9 cellular contexts compared by ENCODE assay signal in genomic region chr19:42282810-42283247, GRCh38. TPM values are rescaled to one million over a fixed set of nuclear protein-coding genes. Genes with fewer than 3 reads are reported as not detected.
DNase-seq lines count a peak whose midpoint lies in the region; ATAC-seq and TF ChIP-seq lines count a peak whose summit lies in the region.
"Had no signal": no experiment of that assay in that cellular context is flagged by ENCODE, and none has a peak within 500 bp of the region (broad histone marks: within the 10 kb centered on the region; RNA-seq: fewer than 3 reads in every experiment).

No MANE protein-coding gene starts in this region.

- TF ChIP-seq POLR2A in transverse colon (IDR thresholded peaks at IDR 0.05): no peak

- no peaks in the 10 kb centered on the region for H3K27me3 Mint-ChIP-seq in activated naive CD8-positive, alpha-beta T cell
- H3K27me3 Mint-ChIP-seq in activated naive CD8-positive, alpha-beta T cell treated with anti-CD3 and anti-CD28 coated beads, Interleukin-2, amount 50 U/mL, for 24 hours: no peaks in the 10 kb centered on the region

- peak overlapping the region; percentile 83 for H3K4me2 ChIP-seq in mesenchymal stem cell (ENCODE audit: low read length, poor library complexity, severe bottlenecking)

- 44% methylated on average over 5 of the region's 5 CpGs for WGBS in mesenchymal stem cell
- WGBS in transverse colon (ENCODE audit: low coverage in 1 of 2), 2 donors: 11 to 46% methylated on average over 3 to 5 of the region's 5 CpGs

- peak overlapping the region; percentile 96 for H4K91ac ChIP-seq in mesenchymal stem cell (ENCODE audit: low read length)

- TF ChIP-seq CTCF in transverse colon (IDR thresholded peaks at IDR 0.05): no peak

- H3K14ac ChIP-seq in mesenchymal stem cell (ENCODE audit: low read length in 2 of 2): peak overlapping the region in 1 of 2 experiments; percentile 99

- H3K4ac ChIP-seq in mesenchymal stem cell (ENCODE audit: low read depth in 1 of 2, low read length in 2 of 2): peak overlapping the region; percentile 37 to 99

- no peak overlapping the region for H2AFZ ChIP-seq in mesenchymal stem cell (ENCODE audit: low read depth, low read length)

- H2BK15ac ChIP-seq in mesenchymal stem cell (ENCODE audit: low read depth, poor library complexity, severe bottlenecking): no peak overlapping the region

- no peaks in the 10 kb centered on the region for H3K36me3 Mint-ChIP-seq in activated naive CD8-positive, alpha-beta T cell
- H3K36me3 Mint-ChIP-seq in activated naive CD8-positive, alpha-beta T cell treated with anti-CD3 and anti-CD28 coated beads, Interleukin-2, amount 50 U/mL, for 24 hours (ENCODE audit: low read depth): peaks cover 6% of the 10 kb centered on the region

- intact Hi-C loops in transverse colon (cut with DNase I; ENCODE audit: low total_unique reads): no loop called here

- no peak overlapping the region for H2BK120ac ChIP-seq in mesenchymal stem cell (ENCODE audit: low read depth, low read length)

- H3K9me3 Mint-ChIP-seq in activated naive CD8-positive, alpha-beta T cell (ENCODE audit: low read depth): no peaks in the 10 kb centered on the region
- H3K9me3 Mint-ChIP-seq in activated naive CD8-positive, alpha-beta T cell treated with anti-CD3 and anti-CD28 coated beads, Interleukin-2, amount 50 U/mL, for 24 hours: no peaks in the 10 kb centered on the region
- H3K9me3 Mint-ChIP-seq: immature natural killer cell had no signal

- no peak for ATAC-seq in activated naive CD8-positive, alpha-beta T cell treated with anti-CD3 and anti-CD28 coated beads, Interleukin-2, amount 50 U/mL, for 24 hours
- no peak for ATAC-seq in GM18867 (IDR thresholded peaks at IDR 0.05; ENCODE audit: unreplicated experiment)
- ATAC-seq in HG02970 (IDR thresholded peaks at IDR 0.05; ENCODE audit: low FRiP score, unreplicated experiment): no peak
- no peak for ATAC-seq in GM21390 (IDR thresholded peaks at IDR 0.05; ENCODE audit: unreplicated experiment)

- no peak overlapping the region for H2AK5ac ChIP-seq in mesenchymal stem cell (ENCODE audit: low read length, severe bottlenecking)

- in situ Hi-C loops in transverse colon (cut with MboI; ENCODE audit: low pct_ligation_motif_present in 1 of 4, low pct_unique_long_range_greater_than_20kb in 1 of 4, low sequenced_read_pairs in 3 of 4): no loop called here

- H3K9ac ChIP-seq in adipocyte (ENCODE audit: low read length) (peak overlapping the region; percentile 61), mesenchymal stem cell (ENCODE audit: low read length) (peak overlapping the region; percentile 79)

- peaks cover 47% of the 10 kb centered on the region for H3K4me1 Mint-ChIP-seq in activated naive CD8-positive, alpha-beta T cell (ENCODE audit: low read depth)
- peaks cover 38% of the 10 kb centered on the region for H3K4me1 Mint-ChIP-seq in activated naive CD8-positive, alpha-beta T cell treated with anti-CD3 and anti-CD28 coated beads, Interleukin-2, amount 50 U/mL, for 24 hours

- no peak overlapping the region for H3K23ac ChIP-seq in mesenchymal stem cell (ENCODE audit: low read length in 2 of 2)

- H3K27ac ChIP-seq in mesenchymal stem cell (ENCODE audit: low read length, poor library complexity, severe bottlenecking): peak overlapping the region; percentile 87
- H3K27ac ChIP-seq in transverse colon: peak overlapping the region; percentile 91 to 99 (median 92)

- peak overlapping the region; percentile 95 to 99 for H3K18ac ChIP-seq in mesenchymal stem cell (ENCODE audit: low read depth in 1 of 2, low read length in 2 of 2)

- no peak for TF ChIP-seq EP300 in transverse colon (IDR thresholded peaks at IDR 0.05; ENCODE audit: low read depth)

- H2BK12ac ChIP-seq in mesenchymal stem cell (ENCODE audit: low read length in 2 of 2): peak overlapping the region; percentile 60 to 91

- no peak for DNase-seq in activated naive CD8-positive, alpha-beta T cell treated with anti-CD3 and anti-CD28 coated beads, Interleukin-2, amount 50 U/mL, for 24 hours
- no peak for DNase-seq in adipocyte (ENCODE audit: low read depth)
- DNase-seq in mesenchymal stem cell: no peak
- DNase-seq in transverse colon: no peak

- H4K8ac ChIP-seq in mesenchymal stem cell (ENCODE audit: low read length): peak overlapping the region; percentile 59

- peaks cover 59% of the 10 kb centered on the region for H3K4me1 ChIP-seq in adipocyte (ENCODE audit: control insufficient read depth, insufficient read depth, low read length)
- H3K4me1 ChIP-seq in mesenchymal stem cell (ENCODE audit: control insufficient read depth, insufficient read depth, low read depth, low read length): peaks cover 64% of the 10 kb centered on the region
- peaks cover 55 to 78% (median 70%) of the 10 kb centered on the region in 4 donors for H3K4me1 ChIP-seq in transverse colon

- H3K27ac Mint-ChIP-seq in activated naive CD8-positive, alpha-beta T cell: no peak overlapping the region
- H3K27ac Mint-ChIP-seq in activated naive CD8-positive, alpha-beta T cell treated with anti-CD3 and anti-CD28 coated beads, Interleukin-2, amount 50 U/mL, for 24 hours: no peak overlapping the region
- H3K27ac Mint-ChIP-seq: immature natural killer cell had no signal

- H3K4me3 ChIP-seq in adipocyte (ENCODE audit: low read length): peak overlapping the region; percentile 77
- H3K4me3 ChIP-seq in mesenchymal stem cell (ENCODE audit: insufficient read depth in 1 of 2, low read depth in 1 of 2, low read length in 2 of 2): peak overlapping the region in 1 of 2 experiments; percentile 72
- peak overlapping the region in 1 of 4 donors; percentile 49 for H3K4me3 ChIP-seq in transverse colon

- H3K4me3 Mint-ChIP-seq in activated naive CD8-positive, alpha-beta T cell: peak overlapping the region; percentile 77
- H3K4me3 Mint-ChIP-seq in activated naive CD8-positive, alpha-beta T cell treated with anti-CD3 and anti-CD28 coated beads, Interleukin-2, amount 50 U/mL, for 24 hours: no peak overlapping the region

- no peak overlapping the region for H2BK5ac ChIP-seq in mesenchymal stem cell (ENCODE audit: low read depth, low read length, poor library complexity, severe bottlenecking)

- H3K36me3 ChIP-seq in adipocyte (ENCODE audit: control insufficient read depth, insufficient read depth, low read length, severe bottlenecking): peaks cover 11% of the 10 kb centered on the region
- peaks cover 12 to 31% of the 10 kb centered on the region in 2 experiments for H3K36me3 ChIP-seq in mesenchymal stem cell (ENCODE audit: control insufficient read depth in 1 of 2, insufficient read depth in 2 of 2, low read depth in 1 of 2, low read length in 2 of 2)
- no peaks in the 10 kb centered on the region for H3K36me3 ChIP-seq in transverse colon

- peaks cover 12% of the 10 kb centered on the region for H3K79me1 ChIP-seq in mesenchymal stem cell (replicated peaks; ENCODE audit: low read length, poor library complexity, severe bottlenecking)

- H3K27me3 ChIP-seq in adipocyte (replicated peaks; ENCODE audit: control insufficient read depth, insufficient read depth, low read length): no peaks in the 10 kb centered on the region
- H3K27me3 ChIP-seq in mesenchymal stem cell (ENCODE audit: control insufficient read depth in 1 of 2, insufficient read depth in 1 of 2, low read length in 2 of 2): no peaks in the 10 kb centered on the region
- H3K27me3 ChIP-seq in transverse colon: no peaks in the 10 kb centered on the region

- no peaks in the 10 kb centered on the region for H3K9me3 ChIP-seq in adipocyte (ENCODE audit: control insufficient read depth, low read length)
- H3K9me3 ChIP-seq in mesenchymal stem cell (ENCODE audit: control insufficient read depth, low read length): no peaks in the 10 kb centered on the region
- H3K9me3 ChIP-seq in transverse colon: no peaks in the 10 kb centered on the region

RNA-seq across cellular contexts. Expression of gene CIC, which starts 13.8 kb away (rescaled TPM):
- 55.2 TPM for polyA plus RNA-seq in mesenchymal stem cell (2013, experiment 1 of 2)
- polyA plus RNA-seq in mesenchymal stem cell (2013, experiment 2 of 2): 52.0 TPM
- total RNA-seq in transverse colon: 10 to 100 TPM; 35.1 to 96.5 (median 43.6) TPM

RNA-seq across cellular contexts. Expression of gene PRR19, which starts 19.1 kb away (rescaled TPM):
- polyA plus RNA-seq in mesenchymal stem cell (2013, experiment 1 of 2): 2.2 TPM
- 2.4 TPM for polyA plus RNA-seq in mesenchymal stem cell (2013, experiment 2 of 2)
- under 1 TPM in 2 of 4 donors, not detected in 2; 0.41 to 0.79 TPM for total RNA-seq in transverse colon

RNA-seq across cellular contexts. Expression of gene PAFAH1B3, which starts 19.6 kb away (rescaled TPM):
- polyA plus RNA-seq in mesenchymal stem cell (2013, experiment 1 of 2): 50.5 TPM
- polyA plus RNA-seq in mesenchymal stem cell (2013, experiment 2 of 2): 52.5 TPM
- total RNA-seq in transverse colon: 10 to 100 TPM in 3 of 4 donors, not detected in 1; 16.7 to 35.2 (median 24.4) TPM

RNA-seq across cellular contexts. Expression of gene ERF, which starts 27.9 kb away (rescaled TPM):
- 57.9 TPM for polyA plus RNA-seq in mesenchymal stem cell (2013, experiment 1 of 2)
- polyA plus RNA-seq in mesenchymal stem cell (2013, experiment 2 of 2): 59.6 TPM
- total RNA-seq in transverse colon: 10 to 100 TPM; 20.9 to 67.3 (median 30.5) TPM

RNA-seq across cellular contexts. Expression of gene TMEM145, which starts 30.3 kb away (rescaled TPM):
- polyA plus RNA-seq in mesenchymal stem cell (2013, experiment 1 of 2): 0.07 TPM
- polyA plus RNA-seq in mesenchymal stem cell (2013, experiment 2 of 2): 0.23 TPM
- not detected for total RNA-seq in transverse colon
- polyA plus RNA-seq: immature natural killer cell had no signal
